In the genomic region with DNA sequence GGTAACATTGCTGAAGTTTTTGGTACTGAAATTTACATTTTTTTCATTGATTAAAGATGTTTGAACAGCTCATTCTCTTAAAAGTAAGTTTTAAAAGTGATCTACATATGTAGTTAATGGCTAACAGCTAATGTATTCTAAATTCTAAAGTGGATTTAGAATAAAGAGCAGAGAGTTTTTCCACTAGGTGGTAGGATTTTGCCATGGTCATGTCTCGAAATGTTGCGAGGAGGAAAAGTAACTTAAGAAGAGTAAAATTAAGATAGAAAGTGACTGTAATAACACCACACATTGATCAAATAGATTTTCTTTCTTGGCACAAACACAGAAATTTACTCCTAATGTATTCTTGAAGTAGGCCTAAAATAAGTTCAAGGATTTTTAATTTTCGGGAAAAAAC, we compare ENCODE assay signal across 21 cellular contexts. TPM values are rescaled to one million over a fixed set of nuclear protein-coding genes. Genes with fewer than 3 reads are reported as not detected.
DNase-seq lines count a peak whose midpoint lies in the region; ATAC-seq, FAIRE-seq and TF ChIP-seq lines count a peak whose summit lies in the region.
"Had no signal": no experiment of that assay in that cellular context is flagged by ENCODE, and none has a peak within 500 bp of the region (broad histone marks: within the 10 kb centered on the region; RNA-seq: fewer than 3 reads in every experiment).

No MANE protein-coding gene starts in this region.

- H3K9me3 Mint-ChIP-seq in HFFc6 (no peaks in the 10 kb centered on the region), astrocyte (ENCODE audit: unreplicated experiment) (no peaks in the 10 kb centered on the region)
- H3K9me3 Mint-ChIP-seq: activated T-helper 1 cell treated with anti-CD3 and anti-CD28 coated beads, Interleukin-12 subunit alpha, Interleukin-12 subunit beta, Interleukin-2, Interleukin-4 antibody, amounts not matched to agents 30 ng/mL and 10 ng/mL and 1 ng/mL, durations not matched to agents 14 hours and 24 hours and 36 hours; CD4-positive, alpha-beta T cell had no signal

- no peak overlapping the region for H2AFZ ChIP-seq in astrocyte (ENCODE audit: low read depth, low read length)

- no peaks in the 10 kb centered on the region for H3K4me1 ChIP-seq in astrocyte (ENCODE audit: insufficient read depth, low read length)
- no peaks in the 10 kb centered on the region for H3K4me1 ChIP-seq in right cardiac atrium (ENCODE audit: control insufficient read depth, insufficient read depth, low read length)
- H3K4me1 ChIP-seq: colonic mucosa had no signal

- H3K4me3 ChIP-seq in AG10803 (ENCODE audit: low read length): no peak overlapping the region
- H3K4me3 ChIP-seq in astrocyte (ENCODE audit: insufficient read depth, low read depth, low read length): no peak overlapping the region
- no peak overlapping the region for H3K4me3 ChIP-seq in fibroblast of villous mesenchyme (ENCODE audit: low read depth, low read length)
- H3K4me3 ChIP-seq in right cardiac atrium (ENCODE audit: low read length): no peak overlapping the region
- H3K4me3 ChIP-seq: adrenal gland, colonic mucosa had no signal

- no peak overlapping the region for H3K9ac ChIP-seq in astrocyte (ENCODE audit: low read length)

- FAIRE-seq in astrocyte (lab: Jason Lieb, UNC): no peak
- FAIRE-seq: GM12891, H54 had no signal

- H3K9me3 ChIP-seq in astrocyte (ENCODE audit: insufficient read depth, low read depth, low read length) (no peaks in the 10 kb centered on the region), right cardiac atrium (ENCODE audit: control insufficient read depth, low read length) (no peaks in the 10 kb centered on the region)
- H3K9me3 ChIP-seq: adrenal gland, colonic mucosa had no signal

- DNase-seq in AG10803 (ENCODE audit: low read depth): no peak
- no peak for DNase-seq in HFFc6
- no peak for DNase-seq in astrocyte (ENCODE audit: low read depth)
- DNase-seq in fibroblast of villous mesenchyme (ENCODE audit: low read depth): peak; percentile 14
- no peak for DNase-seq in MV-4-11 (lab: John Stamatoyannopoulos, UW)
- no peak for DNase-seq in GDM1 (lab: John Stamatoyannopoulos, UW)
- DNase-seq in right cardiac atrium: no peak
- DNase-seq: adrenal gland; CD4-positive, alpha-beta T cell; colonic mucosa; IMR-90; kidney glomerular epithelial cell; midbrain; NCI-H1417 treated with DMSO at 0.1 percent for 48 hours; NCI-H446 treated with DMSO at 0.1 percent for 48 hours; nucleus accumbens had no signal

- H3K27ac ChIP-seq in astrocyte (ENCODE audit: low read depth, low read length): no peak overlapping the region
- H3K27ac ChIP-seq in right cardiac atrium (ENCODE audit: low read length): no peak overlapping the region
- H3K27ac ChIP-seq: adrenal gland, colonic mucosa had no signal

- no peaks in the 10 kb centered on the region for H3K36me3 Mint-ChIP-seq in HFFc6 (ENCODE audit: low read depth)
- H3K36me3 Mint-ChIP-seq in astrocyte (ENCODE audit: low read depth, unreplicated experiment): no peaks in the 10 kb centered on the region

- TF ChIP-seq CTCF in AG10803 (conservative IDR thresholded peaks at IDR 0.05; ENCODE audit: low read length) (0 out of 2 replicates have a peak, but pooled peaks have one; percentile 8), HFFc6 (IDR thresholded peaks at IDR 0.05) (peak; percentile 63), astrocyte (IDR thresholded peaks at IDR 0.05; ENCODE audit: insufficient read depth, low read depth, low read length) (peak; percentile 3), fibroblast of villous mesenchyme (IDR thresholded peaks at IDR 0.05; ENCODE audit: insufficient read depth, low read depth, low read length) (peak; percentile 10)

- ATAC-seq in right cardiac atrium: no peak
- ATAC-seq: sciatic nerve had no signal

- H3K4me1 Mint-ChIP-seq in HFFc6 (ENCODE audit: low read depth) (peaks cover 11% of the 10 kb centered on the region), astrocyte (ENCODE audit: low read depth, unreplicated experiment) (peaks cover 8% of the 10 kb centered on the region)

- H3K27me3 ChIP-seq in astrocyte (ENCODE audit: insufficient read depth, low read length) (peaks cover 8% of the 10 kb centered on the region), right cardiac atrium (ENCODE audit: control insufficient read depth, insufficient read depth) (no peaks in the 10 kb centered on the region)
- H3K27me3 ChIP-seq: adrenal gland, colonic mucosa had no signal

- no peak overlapping the region for H3K4me2 ChIP-seq in astrocyte (ENCODE audit: low read length)

- no peak overlapping the region for H3K27ac Mint-ChIP-seq in HFFc6
- H3K27ac Mint-ChIP-seq in astrocyte (ENCODE audit: unreplicated experiment): no peak overlapping the region
- H3K27ac Mint-ChIP-seq: activated T-helper 1 cell treated with anti-CD3 and anti-CD28 coated beads, Interleukin-12 subunit alpha, Interleukin-12 subunit beta, Interleukin-2, Interleukin-4 antibody, amounts not matched to agents 30 ng/mL and 10 ng/mL and 1 ng/mL, durations not matched to agents 14 hours and 24 hours and 36 hours; CD4-positive, alpha-beta T cell had no signal

- peaks cover 12% of the 10 kb centered on the region for H3K27me3 Mint-ChIP-seq in HFFc6 (ENCODE audit: insufficient read depth)
- H3K27me3 Mint-ChIP-seq in astrocyte (ENCODE audit: low read depth, unreplicated experiment): peaks cover 10% of the 10 kb centered on the region

- H3K4me3 Mint-ChIP-seq in HFFc6 (no peak overlapping the region), astrocyte (ENCODE audit: unreplicated experiment) (no peak overlapping the region)
- H3K4me3 Mint-ChIP-seq: activated T-helper 1 cell treated with anti-CD3 and anti-CD28 coated beads, Interleukin-12 subunit alpha, Interleukin-12 subunit beta, Interleukin-2, Interleukin-4 antibody, amounts not matched to agents 30 ng/mL and 10 ng/mL and 1 ng/mL, durations not matched to agents 14 hours and 24 hours and 36 hours; CD4-positive, alpha-beta T cell had no signal

- no peaks in the 10 kb centered on the region for H3K79me2 ChIP-seq in astrocyte (ENCODE audit: insufficient read depth, low read length)

- H4K20me1 ChIP-seq in astrocyte (ENCODE audit: insufficient read depth, low read length): no peaks in the 10 kb centered on the region

- WGBS in right cardiac atrium: 79% methylated on average over 3 of the region's 3 CpGs

- intact Hi-C loops in right cardiac atrium (cut with DNase I): no loop called here

- H3K36me3 ChIP-seq in astrocyte (ENCODE audit: insufficient read depth, low read length): no peaks in the 10 kb centered on the region
- H3K36me3 ChIP-seq: adrenal gland, colonic mucosa had no signal

RNA-seq across cellular contexts. Expression of a gene that starts 19.8 kb away (rescaled TPM):
- under 1 TPM; 0.11 to 0.77 (median 0.47) TPM for total RNA-seq in HFFc6 (2021; fragmentation: NEBNext Ultra II Directional; extraction: Animal tissue kit (Norgen Biotek cat#: 25700))
- total RNA-seq in astrocyte: 3.1 and 3.9 TPM in 2 replicates
- 0.32 and 0.43 TPM in 2 replicates for total RNA-seq in fibroblast of villous mesenchyme
- 1 to 10 TPM in 3 of 4 donors, under 1 TPM in 1; 0.74 to 3.0 (median 1.4) TPM for total RNA-seq in right cardiac atrium
- polyA plus RNA-seq in right cardiac atrium: 2.5 TPM
- total RNA-seq: G401, IMR-90 had no signal

RNA-seq across cellular contexts. Expression of a gene that starts 50.4 kb away (rescaled TPM):
- 10 to 100 TPM; 25.4 to 30.0 (median 27.5) TPM for total RNA-seq in HFFc6 (2021; fragmentation: NEBNext Ultra II Directional; extraction: Animal tissue kit (Norgen Biotek cat#: 25700))
- total RNA-seq in astrocyte (101 TPM in 2 replicates), fibroblast of villous mesenchyme (55.7 and 62.2 TPM in 2 replicates), right cardiac atrium (10 to 100 TPM; 24.1 to 51.7 (median 26.8) TPM)
- polyA plus RNA-seq in right cardiac atrium: 28.6 TPM

Comparison
In these comparisons a context has a peak if more than half of its experiments do, and no peak if none do; other contexts are left out.
1. CTCF ChIP-seq: peak in every context shown above with its lines; median percentile 63 in HFFc6; 10 in fibroblast of villous mesenchyme; 8 in AG10803; 3 in astrocyte.